Comparison of ENCODE assay signal across 1 cellular context in genomic region chr1:12604114-12604874, GRCh38.
A peak's percentile ranks its signal among the peaks of the same experiment; 100 is the strongest.
TF ChIP-seq lines count a peak whose summit lies in the region.

No MANE protein-coding gene starts in this region.

TF ChIP-seq in HepG2, 621 proteins besides CTCF, POLR2A, EP300 and RAD21 (continued from another document and continues in another):
- TF ChIP-seq ARID5B (CRISPR knock-in tag; IDR thresholded peaks at IDR 0.05) (peak; percentile 96), ZNF180 (CRISPR knock-in tag; IDR thresholded peaks at IDR 0.05; ENCODE audit: borderline replicate concordance, low read depth) (no peak), ZNF136 (CRISPR knock-in tag; IDR thresholded peaks at IDR 0.05; ENCODE audit: low read depth) (no peak), RNF2 (conservative IDR thresholded peaks at IDR 0.05; ENCODE audit: low read depth) (no peak), ONECUT2 (CRISPR knock-in tag; IDR thresholded peaks at IDR 0.05) (no peak), NFRKB (IDR thresholded peaks at IDR 0.05) (no peak), ZNF430 (CRISPR knock-in tag; IDR thresholded peaks at IDR 0.05) (peak; percentile 7; the same call in 1 of the 2 replicates), ZNF317 (CRISPR knock-in tag; IDR thresholded peaks at IDR 0.05) (peak; percentile 69; the same call in 1 of the 2 replicates), SETDB1 (CRISPR knock-in tag; IDR thresholded peaks at IDR 0.05; ENCODE audit: borderline replicate concordance) (no peak), RBAK (CRISPR knock-in tag; IDR thresholded peaks at IDR 0.05) (no peak), ZNF281 (CRISPR knock-in tag; IDR thresholded peaks at IDR 0.05; ENCODE audit: borderline replicate concordance) (peak; percentile 54; the same call in 1 of the 2 replicates), KDM4B (CRISPR knock-in tag; IDR thresholded peaks at IDR 0.05) (peak; percentile 56), ZNF24 (IDR thresholded peaks at IDR 0.05) (no peak), E2F2 (CRISPR knock-in tag; IDR thresholded peaks at IDR 0.05; ENCODE audit: borderline replicate concordance) (no peak), TBL1XR1 (IDR thresholded peaks at IDR 0.05; ENCODE audit: borderline replicate concordance, low read length, partially characterized antibody) (peak; percentile 97), ZBTB39 (CRISPR knock-in tag; IDR thresholded peaks at IDR 0.05) (peak; percentile 54; the same call in 1 of the 2 replicates), XRCC5 (optimal IDR thresholded peaks at IDR 0.05; ENCODE audit: low read length) (peak; percentile 30), PLRG1 (conservative IDR thresholded peaks at IDR 0.05) (no peak), FOXM1 (CRISPR knock-in tag; IDR thresholded peaks at IDR 0.05) (no peak), ZNF691 (CRISPR knock-in tag; IDR thresholded peaks at IDR 0.05; ENCODE audit: borderline replicate concordance, low read depth) (peak; percentile 60; the same call in 1 of the 2 replicates), ARID4A (CRISPR knock-in tag; IDR thresholded peaks at IDR 0.05; ENCODE audit: borderline replicate concordance) (peak; percentile 64; the same call in 1 of the 2 replicates), CENPX (CRISPR knock-in tag; IDR thresholded peaks at IDR 0.05) (no peak), HOXA9 (CRISPR knock-in tag; IDR thresholded peaks at IDR 0.05; ENCODE audit: borderline replicate concordance) (no peak), U2AF1 (optimal IDR thresholded peaks at IDR 0.05; ENCODE audit: low read depth, low read length) (no peak), NFE2 (CRISPR knock-in tag; IDR thresholded peaks at IDR 0.05) (no peak), SP5 (CRISPR knock-in tag; IDR thresholded peaks at IDR 0.05; ENCODE audit: borderline replicate concordance, low read depth) (peak; percentile 81), ZFP36 (IDR thresholded peaks at IDR 0.05; ENCODE audit: borderline replicate concordance, low read depth, low read length, partially characterized antibody) (no peak), HDAC1 (CRISPR knock-in tag; IDR thresholded peaks at IDR 0.05) (peak; percentile 72), CENPT (CRISPR knock-in tag; IDR thresholded peaks at IDR 0.05; ENCODE audit: low read depth) (no peak), ZNF333 (CRISPR knock-in tag; IDR thresholded peaks at IDR 0.05; ENCODE audit: borderline replicate concordance) (no peak), GZF1 (CRISPR knock-in tag; IDR thresholded peaks at IDR 0.05) (no peak), MNT (IDR thresholded peaks at IDR 0.05) (no peak), PTBP1 (IDR thresholded peaks at IDR 0.05; ENCODE audit: low read depth, low read length, poor library complexity, severe bottlenecking) (no peak), DNMT3B (CRISPR knock-in tag; conservative IDR thresholded peaks at IDR 0.05) (no peak), ZNF558 (CRISPR knock-in tag; IDR thresholded peaks at IDR 0.05; ENCODE audit: borderline replicate concordance) (no peak), KLF16 (CRISPR knock-in tag; IDR thresholded peaks at IDR 0.05) (peak in 1 of 2 experiments; percentile 75; a peak in 2 of 4 replicates), ZNF781 (CRISPR knock-in tag; IDR thresholded peaks at IDR 0.05; ENCODE audit: borderline replicate concordance, not compliant biosample characterization) (no peak), ZNF460 (CRISPR knock-in tag; IDR thresholded peaks at IDR 0.05; ENCODE audit: borderline replicate concordance) (peak; percentile 29; the same call in 1 of the 2 replicates), ZNF335 (CRISPR knock-in tag; IDR thresholded peaks at IDR 0.05) (no peak), THAP8 (CRISPR knock-in tag; IDR thresholded peaks at IDR 0.05; ENCODE audit: borderline replicate concordance) (no peak), TFDP1 (CRISPR knock-in tag; IDR thresholded peaks at IDR 0.05; ENCODE audit: borderline replicate concordance) (peak; percentile 55; the same call in 1 of the 2 replicates), NPAS2 (CRISPR knock-in tag; IDR thresholded peaks at IDR 0.05; ENCODE audit: borderline replicate concordance) (no peak), ZNF207 (IDR thresholded peaks at IDR 0.05; ENCODE audit: borderline replicate concordance) (no peak), ELF3 (CRISPR knock-in tag; IDR thresholded peaks at IDR 0.05) (peak; percentile 83), MXI1 (IDR thresholded peaks at IDR 0.05; ENCODE audit: borderline replicate concordance, low read depth, low read length) (no peak; the same call in 2 of the 3 replicates), NONO (IDR thresholded peaks at IDR 0.05) (no peak), NONO (CRISPR knock-in tag; conservative IDR thresholded peaks at IDR 0.05) (0 out of 2 replicates have a peak, but pooled peaks have one; percentile 48), NCOA2 (CRISPR knock-in tag; IDR thresholded peaks at IDR 0.05) (peak; percentile 91), SIX4 (CRISPR knock-in tag; IDR thresholded peaks at IDR 0.05) (peak; percentile 59)
